Comparison of ENCODE assay signal across 14 cellular contexts in genomic region chr9:93908591-93909241, GRCh38. TPM values are rescaled to one million over a fixed set of nuclear protein-coding genes. Genes with fewer than 3 reads are reported as not detected.
DNase-seq lines count a peak whose midpoint lies in the region; ATAC-seq and TF ChIP-seq lines count a peak whose summit lies in the region.
"Had no signal": no experiment of that assay in that cellular context is flagged by ENCODE, and none has a peak within 500 bp of the region (broad histone marks: within the 10 kb centered on the region; RNA-seq: fewer than 3 reads in every experiment).

No MANE protein-coding gene starts in this region.

- H3K4me1 Mint-ChIP-seq in neural crest cell, result no peaks in the 10 kb centered on the region
- peaks cover 5% of the 10 kb centered on the region for H3K4me1 Mint-ChIP-seq in T-helper 2 cell treated with Interferon-gamma antibody and Interleukin-4, amounts not matched to agents 5 μg/mL and 100 μg/mL, for 36 hours (ENCODE audit: low read depth)

- peaks cover 2% of the 10 kb centered on the region; the same call in 1 of the 2 replicates for H3K27me3 ChIP-seq in OCI-LY3 (ENCODE audit: low read depth, low read length)

- H3K36me3 ChIP-seq in OCI-LY3 (replicated peaks; ENCODE audit: low read depth, low read length), result no peaks in the 10 kb centered on the region
- H3K36me3 ChIP-seq: sigmoid colon, tibial artery had no signal

- H3K9ac ChIP-seq in OCI-LY3 (ENCODE audit: low read length), result 0 out of 2 replicates have a peak overlapping the region, but pooled peaks have one; percentile 1

- H3K4me3 ChIP-seq in OCI-LY3 (ENCODE audit: low read length), result peak overlapping the region; percentile 65
- H3K4me3 ChIP-seq: sigmoid colon, SK-N-MC, tibial artery had no signal

- H2AFZ ChIP-seq in OCI-LY3 (ENCODE audit: low read depth, low read length), result peak overlapping the region; percentile 77; the same call in 1 of the 2 replicates

- no peaks in the 10 kb centered on the region for H3K27me3 Mint-ChIP-seq in neural crest cell (ENCODE audit: low read depth)
- peaks cover 2% of the 10 kb centered on the region for H3K27me3 Mint-ChIP-seq in T-helper 2 cell treated with Interferon-gamma antibody and Interleukin-4, amounts not matched to agents 5 μg/mL and 100 μg/mL, for 36 hours (ENCODE audit: low read depth)

- no peaks in the 10 kb centered on the region for H3K9me3 Mint-ChIP-seq in neural crest cell
- no peaks in the 10 kb centered on the region for H3K9me3 Mint-ChIP-seq in T-helper 2 cell treated with Interferon-gamma antibody and Interleukin-4, amounts not matched to agents 5 μg/mL and 100 μg/mL, for 36 hours

- peaks cover 10% of the 10 kb centered on the region; the same call in 1 of the 2 replicates for H3K4me1 ChIP-seq in OCI-LY3 (ENCODE audit: low read length)
- H3K4me1 ChIP-seq: sigmoid colon, tibial artery had no signal

- no peak overlapping the region for H3K27ac Mint-ChIP-seq in neural crest cell (ENCODE audit: unreplicated experiment)
- H3K27ac Mint-ChIP-seq in T-helper 2 cell treated with Interferon-gamma antibody and Interleukin-4, amounts not matched to agents 5 μg/mL and 100 μg/mL, for 36 hours, result no peak overlapping the region

- POLR2A ChIA-PET in HEK293T (lab: Yijun Ruan, JAX), result no interaction called here

- TF ChIP-seq CTCF in OCI-LY3 (IDR thresholded peaks at IDR 0.05; ENCODE audit: low read depth, low read length) (peak; percentile 51), neural crest cell (conservative IDR thresholded peaks at IDR 0.05) (peak; percentile 53)

- H3K4me2 ChIP-seq in OCI-LY3 (ENCODE audit: low read length), result peak overlapping the region; percentile 78

- CTCF ChIA-PET in HEK293T (lab: Yijun Ruan, JAX), result no interaction called here

- H4K20me1 ChIP-seq in OCI-LY3 (ENCODE audit: insufficient read depth, low read length), result no peaks in the 10 kb centered on the region

- no peaks in the 10 kb centered on the region for H3K79me2 ChIP-seq in OCI-LY3 (ENCODE audit: low read length)

- peak; percentile 32 for DNase-seq in NCI-H2227 (lab: John Stamatoyannopoulos, UW; ENCODE audit: unreplicated experiment)
- no peak for DNase-seq in NCI-H2227 treated with DMSO at 0.1 percent for 48 hours (lab: John Stamatoyannopoulos, UW)
- no peak for DNase-seq in HEK293T (ENCODE audit: extremely low spot score)
- no peak for DNase-seq in neural crest cell (ENCODE audit: low read depth, low spot score)
- DNase-seq in T-helper 2 cell treated with Interferon-gamma antibody and Interleukin-4, amounts not matched to agents 5 μg/mL and 100 μg/mL, for 36 hours (ENCODE audit: low spot score), result no peak
- DNase-seq: ACHN; activated CD4-positive, CD25-positive, alpha-beta regulatory T cell treated with anti-CD3 and anti-CD28 coated beads, Interleukin-2, amount 50 U/mL, for 72 hours; MV-4-11; sigmoid colon had no signal

- no peaks in the 10 kb centered on the region for H3K9me3 ChIP-seq in OCI-LY3 (ENCODE audit: insufficient read depth, low read length)
- H3K9me3 ChIP-seq: tibial artery had no signal

- no peaks in the 10 kb centered on the region for H3K36me3 Mint-ChIP-seq in neural crest cell (ENCODE audit: low read depth)
- H3K36me3 Mint-ChIP-seq in T-helper 2 cell treated with Interferon-gamma antibody and Interleukin-4, amounts not matched to agents 5 μg/mL and 100 μg/mL, for 36 hours (ENCODE audit: low read depth), result no peaks in the 10 kb centered on the region

- no peak overlapping the region for H3K27ac ChIP-seq in OCI-LY3 (ENCODE audit: low read length)
- H3K27ac ChIP-seq: sigmoid colon, SK-N-MC, tibial artery had no signal

- ATAC-seq in HG03460 (IDR thresholded peaks at IDR 0.05; ENCODE audit: unreplicated experiment) (no peak), GM18519 (IDR thresholded peaks at IDR 0.05; ENCODE audit: low FRiP score, unreplicated experiment) (no peak)

- H3K4me3 Mint-ChIP-seq in neural crest cell, result no peak overlapping the region
- H3K4me3 Mint-ChIP-seq in T-helper 2 cell treated with Interferon-gamma antibody and Interleukin-4, amounts not matched to agents 5 μg/mL and 100 μg/mL, for 36 hours, result no peak overlapping the region

TF ChIP-seq in HEK293T, 16 proteins besides CTCF, POLR2A, EP300 and RAD21:
- TF ChIP-seq FOXK2 (IDR thresholded peaks at IDR 0.05), result no peak
- TF ChIP-seq, protein P1, sequence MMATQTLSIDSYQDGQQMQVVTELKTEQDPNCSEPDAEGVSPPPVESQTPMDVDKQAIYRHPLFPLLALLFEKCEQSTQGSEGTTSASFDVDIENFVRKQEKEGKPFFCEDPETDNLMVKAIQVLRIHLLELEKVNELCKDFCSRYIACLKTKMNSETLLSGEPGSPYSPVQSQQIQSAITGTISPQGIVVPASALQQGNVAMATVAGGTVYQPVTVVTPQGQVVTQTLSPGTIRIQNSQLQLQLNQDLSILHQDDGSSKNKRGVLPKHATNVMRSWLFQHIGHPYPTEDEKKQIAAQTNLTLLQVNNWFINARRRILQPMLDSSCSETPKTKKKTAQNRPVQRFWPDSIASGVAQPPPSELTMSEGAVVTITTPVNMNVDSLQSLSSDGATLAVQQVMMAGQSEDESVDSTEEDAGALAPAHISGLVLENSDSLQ (IDR thresholded peaks at IDR 0.05), result peak; percentile 34
- no peak for TF ChIP-seq SUZ12 (IDR thresholded peaks at IDR 0.05)

RNA-seq across cellular contexts. Expression of gene BARX1, which starts 46.4 kb away (rescaled TPM):
- 0.23 TPM in 1 of 2 replicates, not detected in the other for total RNA-seq in neural crest cell
- total RNA-seq: sigmoid colon had no signal
